ENCODE assay signal across 13 cellular contexts in the genomic region with DNA sequence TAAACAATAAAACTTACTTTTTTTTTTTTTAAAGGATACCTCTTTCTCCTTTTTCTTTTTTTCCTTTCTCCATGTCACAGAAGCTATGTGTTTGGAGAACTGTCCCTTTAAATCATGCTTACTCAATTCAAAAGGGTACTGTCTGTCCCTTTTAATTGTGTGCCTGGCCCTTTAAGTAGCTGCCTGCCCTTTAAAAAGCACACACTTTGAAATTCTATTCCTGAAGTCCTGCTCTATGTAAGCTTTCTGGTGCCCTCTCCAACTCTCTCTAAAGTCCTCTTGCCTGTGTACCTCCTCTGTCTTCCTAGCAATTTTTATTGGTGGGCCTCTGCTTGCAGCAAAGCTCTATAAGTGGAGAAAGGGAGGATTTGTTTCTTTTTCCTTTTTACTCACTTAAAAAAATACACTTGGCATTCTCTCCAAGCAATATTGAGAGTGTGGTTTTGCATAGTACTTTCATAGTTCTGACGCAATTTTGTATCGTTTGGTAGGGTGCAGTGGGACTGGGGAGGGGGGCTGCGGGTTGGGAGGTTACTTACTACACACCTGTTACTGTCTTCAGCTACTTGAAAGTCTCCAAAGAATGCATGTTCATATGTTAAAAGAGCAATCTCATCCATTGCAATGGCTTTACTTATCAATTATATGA.
DNase-seq lines count a peak whose midpoint lies in the region; ATAC-seq and TF ChIP-seq lines count a peak whose summit lies in the region.
"Had no signal": no experiment of that assay in that cellular context is flagged by ENCODE, and none has a peak within 500 bp of the region (broad histone marks: within the 10 kb centered on the region; RNA-seq: fewer than 3 reads in every experiment).

No MANE protein-coding gene starts in this region.

- H3K9ac ChIP-seq in smooth muscle cell (ENCODE audit: low read depth), result no peak overlapping the region

- TF ChIP-seq CTCF in lower lobe of right lung (IDR thresholded peaks at IDR 0.05) (no peak), smooth muscle cell (IDR thresholded peaks at IDR 0.05; ENCODE audit: borderline replicate concordance, insufficient read depth, poor library complexity, severe bottlenecking) (no peak)

- DNase-seq in lower lobe of right lung (no peak), H4 (ENCODE audit: low spot score) (no peak), HT-29 (ENCODE audit: low spot score) (no peak), G401 (ENCODE audit: low spot score) (no peak), smooth muscle cell (lab: John Stamatoyannopoulos, UW; ENCODE audit: unreplicated experiment) (no peak)
- DNase-seq: activated T-cell treated with anti-CD3 and anti-CD28 coated beads for 4 hours, hippocampal formation, NCI-H1930, nucleus accumbens had no signal

- H2AFZ ChIP-seq in smooth muscle cell (ENCODE audit: low read depth), result no peak overlapping the region

- H3K4me2 ChIP-seq in smooth muscle cell, result no peak overlapping the region

- no peaks in the 10 kb centered on the region for H3K79me2 ChIP-seq in smooth muscle cell (ENCODE audit: low read depth)

- no peaks in the 10 kb centered on the region for H4K20me1 ChIP-seq in smooth muscle cell (ENCODE audit: low read depth)

- H3K9me3 ChIP-seq in lower lobe of right lung, result no peaks in the 10 kb centered on the region
- H3K9me3 ChIP-seq in smooth muscle cell (replicated peaks; ENCODE audit: low read depth), result no peaks in the 10 kb centered on the region

- H3F3A ChIP-seq in smooth muscle cell (ENCODE audit: low read depth), result no peaks in the 10 kb centered on the region

- H3K36me3 ChIP-seq in lower lobe of right lung (no peaks in the 10 kb centered on the region), smooth muscle cell (ENCODE audit: low read depth) (no peaks in the 10 kb centered on the region)

- intact Hi-C loops in lower lobe of right lung (cut with DNase I), result no loop called here

- no peaks in the 10 kb centered on the region for H3K4me1 ChIP-seq in lower lobe of right lung
- H3K4me1 ChIP-seq in smooth muscle cell (ENCODE audit: low read depth), result peaks cover 5% of the 10 kb centered on the region

- H3K27me3 ChIP-seq in lower lobe of right lung (ENCODE audit: low read depth) (no peaks in the 10 kb centered on the region), smooth muscle cell (ENCODE audit: low read depth) (no peaks in the 10 kb centered on the region)

- H3K4me3 ChIP-seq in lower lobe of right lung, result no peak overlapping the region
- no peak overlapping the region for H3K4me3 ChIP-seq in smooth muscle cell

- H3K27ac ChIP-seq in lower lobe of right lung, result no peak overlapping the region
- H3K27ac ChIP-seq in smooth muscle cell (ENCODE audit: low read depth), result no peak overlapping the region
- H3K27ac ChIP-seq: HL-60 had no signal

- 47% methylated on average over 3 of the region's 3 CpGs for WGBS in smooth muscle cell (ENCODE audit: low lambda C conversion rate)

- ATAC-seq in GM18907 (IDR thresholded peaks at IDR 0.05; ENCODE audit: unreplicated experiment) (peak; percentile 68), GM21529 (IDR thresholded peaks at IDR 0.05; ENCODE audit: unreplicated experiment) (peak; percentile 83), HG03342 (IDR thresholded peaks at IDR 0.05; ENCODE audit: unreplicated experiment) (peak; percentile 52), lower lobe of right lung (peak; percentile 19 to 35)

- in situ Hi-C loops in G401 (cut with HindIII; ENCODE audit: low sequenced_read_pairs), result no loop called here

Comparison
In these comparisons a context has a peak if more than half of its experiments do, and no peak if none do; other contexts are left out.
1. ATAC-seq: peak in every context shown above with its lines; median percentile 83 in GM21529; 68 in GM18907; 52 in HG03342; 27 in lower lobe of right lung.